In the genomic region with DNA sequence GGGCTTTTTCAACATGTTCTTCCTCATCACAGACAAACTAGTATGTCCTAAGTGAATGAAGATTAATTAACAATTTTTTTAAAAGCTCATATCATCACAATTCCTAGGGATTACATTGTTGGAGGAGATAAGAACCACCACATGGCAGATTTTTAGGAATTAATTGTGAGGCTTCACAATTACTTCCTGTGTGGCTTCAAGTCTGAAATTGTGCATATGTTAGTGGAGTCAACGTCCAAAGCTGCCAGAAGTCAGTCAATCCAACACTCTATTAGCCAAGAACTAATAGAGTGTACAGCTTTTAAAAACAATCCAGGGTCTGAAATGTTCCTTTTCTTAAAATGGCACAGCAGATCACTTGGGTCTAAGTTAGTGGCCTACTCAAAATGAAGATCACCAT, we compare ENCODE assay signal across 20 cellular contexts. TPM values are rescaled to one million over a fixed set of nuclear protein-coding genes. Genes with fewer than 3 reads are reported as not detected.
"Had no signal": no experiment of that assay in that cellular context is flagged by ENCODE, and none has a peak within 500 bp of the region (broad histone marks: within the 10 kb centered on the region; RNA-seq: fewer than 3 reads in every experiment).

No MANE protein-coding gene starts in this region.

- H3K36me3 ChIP-seq: lower lobe of right lung, tibial nerve had no signal

- FAIRE-seq: bronchial epithelial cell had no signal

- DNase-seq: activated CD4-positive, alpha-beta T cell treated with anti-CD3 and anti-CD28 coated beads, Interleukin-2, amount 50 U/mL, for 1 hour; activated CD8-positive, alpha-beta memory T cell treated with anti-CD3 and anti-CD28 coated beads for 24 hours; activated CD8-positive, alpha-beta memory T cell treated with anti-CD3 and anti-CD28 coated beads, Interleukin-2, amount 50 U/mL, for 48 hours; activated effector memory CD4-positive, alpha-beta T cell treated with Interleukin-2 at 50 U/mL for 16 hours; activated naive CD4-positive, alpha-beta T cell treated with anti-CD3 and anti-CD28 coated beads, Interleukin-2, amount 10 ng/mL, durations not matched to agents 7 days and 5 days; activated naive CD8-positive, alpha-beta T cell treated with anti-CD3 and anti-CD28 coated beads, Interleukin-2, amount 50 U/mL, for 24 hours; activated T-cell treated with anti-CD3 and anti-CD28 coated beads, Interleukin-2, amount 50 U/mL, for 48 hours; effector CD4-positive, alpha-beta T cell; lower lobe of right lung; nephron progenitor cell; nucleus accumbens; retina; stimulated activated CD4-positive, alpha-beta T cell treated with anti-CD3 and anti-CD28 coated beads, Interleukin-12 subunit alpha, Interleukin-12 subunit beta, amount 100 ng/mL, for 4 hours; stimulated activated CD4-positive, alpha-beta T cell treated with anti-CD3 and anti-CD28 coated beads, Interleukin-1b, Interleukin-23, amount 100 ng/mL, for 48 hours; stimulated activated naive CD8-positive, alpha-beta T cell treated with anti-CD3 and anti-CD28 coated beads, Interleukin-15, Interleukin-2, amounts not matched to agents 100 U/mL and 50 U/mL, for 24 hours; substantia nigra; T1000 had no signal

- H3K27ac ChIP-seq: lower lobe of right lung, tibial nerve had no signal

- H3K27me3 ChIP-seq: tibial nerve had no signal

- H3K4me3 ChIP-seq: lower lobe of right lung, tibial nerve had no signal

- H3K9me3 ChIP-seq: lower lobe of right lung, tibial nerve had no signal

- ATAC-seq: lower lobe of right lung had no signal

RNA-seq across cellular contexts. Expression of gene C1QTNF7, which starts 49.3 kb away (rescaled TPM):
- total RNA-seq: bronchial epithelial cell; T-helper 1 cell treated with Interleukin-12 subunit alpha and Interleukin-12 subunit beta and Interleukin-4 antibody, amounts not matched to agents 30 ng/mL and 1 ng/mL, for 36 hours had no signal
